In genomic region chr11:9603214-9603613, GRCh38 we compare ENCODE assay signal across 6 cellular contexts. TPM values are rescaled to one million over a fixed set of nuclear protein-coding genes. Genes with fewer than 3 reads are reported as not detected.
DNase-seq lines count a peak whose midpoint lies in the region; ATAC-seq and TF ChIP-seq lines count a peak whose summit lies in the region.
"Not testable (repeated sequence)": the region's sequence is repeated elsewhere in the genome, so short reads cannot be mapped to it uniquely, and the experiment has no call there.

No MANE protein-coding gene starts in this region.

- not testable (repeated sequence) for H3K4me3 ChIP-seq in DOHH2 (ENCODE audit: low read length); OCI-LY1 (ENCODE audit: low read depth, low read length, poor library complexity, severe bottlenecking); SU-DHL-6 (ENCODE audit: insufficient read depth, low read length, poor library complexity, severe bottlenecking)

- ATAC-seq in stimulated activated naive B cell treated with anti-CD40 and anti-IgM and Interleukin-4, amounts not matched to agents 10 μg/mL and 1 μg/mL and 100 μg/mL, for 72 hours (replicated peaks), result not testable (repeated sequence)

- H3K79me2 ChIP-seq in DOHH2 (ENCODE audit: control insufficient read depth, low read length) (peaks cover 18% of the 10 kb centered on the region), SU-DHL-6 (ENCODE audit: insufficient read depth, low read length) (peaks cover 15% of the 10 kb centered on the region; the same call in 1 of the 2 replicates)
- H3K79me2 ChIP-seq in OCI-LY1 (ENCODE audit: insufficient read depth, low read length), result not testable (repeated sequence)

- H3K27me3 ChIP-seq in DOHH2 (ENCODE audit: control insufficient read depth, low read length); OCI-LY1 (ENCODE audit: insufficient read depth, low read length); SU-DHL-6 (ENCODE audit: low read length): not testable (repeated sequence)

- not testable (repeated sequence) for H3K9me3 ChIP-seq in DOHH2 (ENCODE audit: control insufficient read depth, insufficient read depth, low read length); OCI-LY1 (ENCODE audit: low read length); SU-DHL-6 (ENCODE audit: insufficient read depth, low read length)

- POLR2A ChIA-PET in activated CD4-positive, alpha-beta memory T cell treated with anti-CD3 and anti-CD28 coated beads for 36 hours (lab: Charles Lee), result not testable (repeated sequence)

- H3K9ac ChIP-seq in OCI-LY1 (ENCODE audit: low read length), result not testable (repeated sequence)
- H3K9ac ChIP-seq in SU-DHL-6 (ENCODE audit: low read length), result peak overlapping the region; percentile 57

- H3K4me1 ChIP-seq in DOHH2 (ENCODE audit: control insufficient read depth, low read length) (peaks cover 96% of the 10 kb centered on the region), OCI-LY1 (ENCODE audit: insufficient read depth, low read length, severe bottlenecking) (peaks cover 61% of the 10 kb centered on the region)

- not testable (repeated sequence) for TF ChIP-seq CTCF in DOHH2 (IDR thresholded peaks at IDR 0.05; ENCODE audit: low read depth, low read length, poor library complexity, severe bottlenecking); OCI-LY1 (IDR thresholded peaks at IDR 0.05; ENCODE audit: low read length); SU-DHL-6 (IDR thresholded peaks at IDR 0.05; ENCODE audit: insufficient read depth, low read length, poor library complexity, severe bottlenecking)

- CTCF ChIA-PET in activated CD4-positive, alpha-beta memory T cell treated with anti-CD3 and anti-CD28 coated beads for 36 hours (lab: Charles Lee), result interaction anchor here (2.3 to 2.4 kb wide), 2 partner anchors 10 to 68 kb away, joined by 5 to 18 read pairs; no protein-coding TSS in a partner anchor

- H3K27ac Mint-ChIP-seq in activated CD4-positive, alpha-beta memory T cell treated with anti-CD3 and anti-CD28 coated beads for 36 hours, result peak overlapping the region; percentile 2
- peak overlapping the region; percentile 80 for H3K27ac Mint-ChIP-seq in stimulated activated naive B cell treated with anti-CD40 and anti-IgM and Interleukin-4, amounts not matched to agents 10 μg/mL and 1 μg/mL and 100 μg/mL, for 72 hours

- peaks cover 24% of the 10 kb centered on the region for H3K4me1 Mint-ChIP-seq in activated CD4-positive, alpha-beta memory T cell treated with anti-CD3 and anti-CD28 coated beads for 36 hours (ENCODE audit: low read depth)
- peaks cover 44 to 62% of the 10 kb centered on the region in 2 donors for H3K4me1 Mint-ChIP-seq in stimulated activated naive B cell treated with anti-CD40 and anti-IgM and Interleukin-4, amounts not matched to agents 10 μg/mL and 1 μg/mL and 100 μg/mL, for 72 hours

- H3K27me3 Mint-ChIP-seq in activated CD4-positive, alpha-beta memory T cell treated with anti-CD3 and anti-CD28 coated beads for 36 hours; stimulated activated naive B cell treated with anti-CD40 and anti-IgM and Interleukin-4, amounts not matched to agents 10 μg/mL and 1 μg/mL and 100 μg/mL, for 72 hours: not testable (repeated sequence)

- H3K36me3 ChIP-seq in DOHH2 (ENCODE audit: control insufficient read depth, low read length); OCI-LY1 (ENCODE audit: insufficient read depth, low read length); SU-DHL-6 (ENCODE audit: low read length): not testable (repeated sequence)

- peaks cover 45% of the 10 kb centered on the region for H3F3A ChIP-seq in DOHH2 (ENCODE audit: control insufficient read depth, insufficient read depth)
- H3F3A ChIP-seq in OCI-LY1 (ENCODE audit: insufficient read depth, low read length), result peaks cover 14% of the 10 kb centered on the region
- peaks cover 88% of the 10 kb centered on the region for H3F3A ChIP-seq in SU-DHL-6 (ENCODE audit: insufficient read depth)

- H3K9me3 Mint-ChIP-seq in activated CD4-positive, alpha-beta memory T cell treated with anti-CD3 and anti-CD28 coated beads for 36 hours; stimulated activated naive B cell treated with anti-CD40 and anti-IgM and Interleukin-4, amounts not matched to agents 10 μg/mL and 1 μg/mL and 100 μg/mL, for 72 hours: not testable (repeated sequence)

- intact Hi-C loops in activated CD4-positive, alpha-beta memory T cell treated with anti-CD3 and anti-CD28 coated beads for 36 hours (cut with micrococcal nuclease), result not testable (repeated sequence)

- H3K36me3 Mint-ChIP-seq in activated CD4-positive, alpha-beta memory T cell treated with anti-CD3 and anti-CD28 coated beads for 36 hours; stimulated activated naive B cell treated with anti-CD40 and anti-IgM and Interleukin-4, amounts not matched to agents 10 μg/mL and 1 μg/mL and 100 μg/mL, for 72 hours: not testable (repeated sequence)

- peak overlapping the region; percentile 53 for H3K4me2 ChIP-seq in DOHH2 (ENCODE audit: low read length)
- H3K4me2 ChIP-seq in OCI-LY1 (ENCODE audit: low read length), result not testable (repeated sequence)
- H3K4me2 ChIP-seq in SU-DHL-6 (ENCODE audit: low read depth, low read length, poor library complexity, severe bottlenecking), result peak overlapping the region; percentile 83

- H3K27ac ChIP-seq in DOHH2 (ENCODE audit: low read depth, low read length) (peak overlapping the region; percentile 95), OCI-LY1 (ENCODE audit: low read depth, low read length, poor library complexity, severe bottlenecking) (peak overlapping the region; percentile 99), SU-DHL-6 (ENCODE audit: low read depth, low read length) (peak overlapping the region; percentile 98)

- H4K20me1 ChIP-seq in DOHH2 (ENCODE audit: control insufficient read depth, insufficient read depth, low read depth, low read length); OCI-LY1 (ENCODE audit: insufficient read depth, low read length); SU-DHL-6 (ENCODE audit: low read depth, low read length): not testable (repeated sequence)

- not testable (repeated sequence) for DNase-seq in activated CD4-positive, alpha-beta memory T cell treated with anti-CD3 and anti-CD28 coated beads for 36 hours; stimulated activated naive B cell treated with anti-CD40 and anti-IgM and Interleukin-4, amounts not matched to agents 10 μg/mL and 1 μg/mL and 100 μg/mL, for 72 hours
- peak; percentile 53 for DNase-seq in mesenteric fat pad (ENCODE audit: low spot score)

- H2AFZ ChIP-seq in OCI-LY1 (ENCODE audit: low read length); SU-DHL-6 (ENCODE audit: low read depth, low read length, severe bottlenecking): not testable (repeated sequence)

- H3K9me2 ChIP-seq in DOHH2 (replicated peaks; ENCODE audit: control insufficient read depth, low read length); OCI-LY1 (ENCODE audit: low read depth, low read length); SU-DHL-6 (replicated peaks; ENCODE audit: insufficient read depth, low read length): not testable (repeated sequence)

- H3K4me3 Mint-ChIP-seq in activated CD4-positive, alpha-beta memory T cell treated with anti-CD3 and anti-CD28 coated beads for 36 hours; stimulated activated naive B cell treated with anti-CD40 and anti-IgM and Interleukin-4, amounts not matched to agents 10 μg/mL and 1 μg/mL and 100 μg/mL, for 72 hours: not testable (repeated sequence)

RNA-seq across cellular contexts. Expression of gene WEE1, which starts 29.7 kb away (rescaled TPM):
- total RNA-seq in activated CD4-positive, alpha-beta memory T cell treated with anti-CD3 and anti-CD28 coated beads for 36 hours, result 10 to 100 TPM; 47.8 to 52.4 TPM
- total RNA-seq in mesenteric fat pad, result 17.5 TPM
